Comparison of ENCODE assay signal across 8 cellular contexts in genomic region chr1:145995148-145995851, GRCh38. TPM values are rescaled to one million over a fixed set of nuclear protein-coding genes. Genes with fewer than 3 reads are reported as not detected.
DNase-seq lines count a peak whose midpoint lies in the region; ATAC-seq, FAIRE-seq and TF ChIP-seq lines count a peak whose summit lies in the region.

No MANE protein-coding gene starts in this region.

- TF ChIP-seq EP300 in sigmoid colon (IDR thresholded peaks at IDR 0.05) = no peak

- H4K20me1 ChIP-seq in SU-DHL-6 (ENCODE audit: low read depth, low read length) = peaks cover 5% of the 10 kb centered on the region; the same call in 1 of the 2 replicates

- H3K27ac ChIP-seq in SU-DHL-6 (ENCODE audit: low read depth, low read length) = peak overlapping the region; percentile 80
- H3K27ac ChIP-seq in esophagus squamous epithelium = peak overlapping the region; percentile 93 to 99 (median 98)
- peak overlapping the region; percentile 92 to 95 (median 94) for H3K27ac ChIP-seq in sigmoid colon

- H3K9me3 ChIP-seq in SU-DHL-6 (ENCODE audit: insufficient read depth, low read length) (no peaks in the 10 kb centered on the region), esophagus squamous epithelium (no peaks in the 10 kb centered on the region), sigmoid colon (no peaks in the 10 kb centered on the region)

- TF ChIP-seq POLR2A in esophagus squamous epithelium (IDR thresholded peaks at IDR 0.05) (no peak), sigmoid colon (IDR thresholded peaks at IDR 0.05) (no peak)

- H3K9me2 ChIP-seq in SU-DHL-6 (replicated peaks; ENCODE audit: insufficient read depth, low read length) = no peaks in the 10 kb centered on the region

- H3K4me3 ChIP-seq in SU-DHL-6 (ENCODE audit: insufficient read depth, low read length, poor library complexity, severe bottlenecking) (peak overlapping the region; percentile 99), esophagus squamous epithelium (peak overlapping the region; percentile 57 to 82 (median 78)), sigmoid colon (peak overlapping the region; percentile 72 to 93 (median 88))

- H3K9ac ChIP-seq in SU-DHL-6 (ENCODE audit: low read length) = peak overlapping the region; percentile 94

- no peak for ATAC-seq in HG02610 (IDR thresholded peaks at IDR 0.05; ENCODE audit: unreplicated experiment)

- H3K36me3 ChIP-seq in SU-DHL-6 (ENCODE audit: low read length) (peaks cover 26% of the 10 kb centered on the region), esophagus squamous epithelium (peaks cover 16 to 34% (median 24%) of the 10 kb centered on the region in 3 donors), sigmoid colon (peaks cover 35 to 38% (median 37%) of the 10 kb centered on the region in 4 donors)

- H3K4me1 ChIP-seq in esophagus squamous epithelium = peaks cover 19 to 80% (median 25%) of the 10 kb centered on the region in 3 donors
- H3K4me1 ChIP-seq in sigmoid colon = peaks cover 0 to 53% (median 40%) of the 10 kb centered on the region in 4 donors

- H2AFZ ChIP-seq in SU-DHL-6 (ENCODE audit: low read depth, low read length, severe bottlenecking) = no peak overlapping the region

- intact Hi-C loops in esophagus squamous epithelium (cut with DNase I) = no loop called here
- intact Hi-C loops in sigmoid colon (cut with DNase I) = loop anchor here (5.0 kb wide), 1 partner anchor 33 kb away; the partner anchor contains the start of genes ANKRD34A and POLR3GL

- no peaks in the 10 kb centered on the region for H3K27me3 ChIP-seq in SU-DHL-6 (ENCODE audit: low read length)
- H3K27me3 ChIP-seq in esophagus squamous epithelium = no peaks in the 10 kb centered on the region
- H3K27me3 ChIP-seq in sigmoid colon = no peaks in the 10 kb centered on the region

- TF ChIP-seq CTCF in SU-DHL-6 (IDR thresholded peaks at IDR 0.05; ENCODE audit: insufficient read depth, low read length, poor library complexity, severe bottlenecking) = no peak
- peak in 1 of 6 experiments; percentile 9 for TF ChIP-seq CTCF in esophagus squamous epithelium (IDR thresholded peaks at IDR 0.05)
- no peak for TF ChIP-seq CTCF in sigmoid colon (IDR thresholded peaks at IDR 0.05)
- TF ChIP-seq CTCF in GM10266 (IDR thresholded peaks at IDR 0.05; ENCODE audit: control insufficient read depth, insufficient read depth, low read depth, missing control alignments) = no peak

- H3K79me2 ChIP-seq in SU-DHL-6 (ENCODE audit: insufficient read depth, low read length) = peaks cover 14% of the 10 kb centered on the region

- DNase-seq in GM19239 (ENCODE audit: insufficient read length, low spot score) (no peak), esophagus squamous epithelium (lab: John Stamatoyannopoulos, UW) (no peak), sigmoid colon (peak; percentile 34), NCI-H1092 (lab: John Stamatoyannopoulos, UW) (no peak), GM10266 (ENCODE audit: extremely low spot score) (no peak)
- no peak for DNase-seq in effector CD8-positive, alpha-beta T cell (lab: John Stamatoyannopoulos, UW)

- peaks cover 59% of the 10 kb centered on the region for H3F3A ChIP-seq in SU-DHL-6 (ENCODE audit: insufficient read depth)

- 2 to 5% methylated on average over 8 of the region's 8 CpGs for WGBS in esophagus squamous epithelium, 2 donors
- 0 to 1% methylated on average over 8 of the region's 8 CpGs for WGBS in sigmoid colon, 2 donors

- peak overlapping the region; percentile 90 for H3K4me2 ChIP-seq in SU-DHL-6 (ENCODE audit: low read depth, low read length, poor library complexity, severe bottlenecking)

- FAIRE-seq in GM19239 (lab: Jason Lieb, UNC) = peak; percentile 23

RNA-seq across cellular contexts. Expression of gene TXNIP, which starts 1.1 kb away (rescaled TPM):
- total RNA-seq in esophagus squamous epithelium (100 to 1,000 TPM in 3 of 4 donors, 10 to 100 TPM in 1; 94.9 to 942 (median 328) TPM), sigmoid colon (1,000 to 10,000 TPM; 1,623 to 4,609 (median 1,842) TPM)
- 100 to 1,000 TPM; 326 to 783 (median 548) TPM for polyA plus RNA-seq in sigmoid colon

RNA-seq across cellular contexts. Expression of gene HJV, which starts 26.2 kb away (rescaled TPM):
- total RNA-seq in esophagus squamous epithelium = not detected
- total RNA-seq in sigmoid colon = not detected
- not detected for polyA plus RNA-seq in sigmoid colon

RNA-seq across cellular contexts. Expression of gene POLR3GL, which starts 30.8 kb away (rescaled TPM):
- total RNA-seq in esophagus squamous epithelium = 10 to 100 TPM in 2 of 4 donors, 1 to 10 TPM in 2; 2.9 to 15.9 (median 9.8) TPM
- total RNA-seq in sigmoid colon = 10 to 100 TPM; 23.1 to 32.8 (median 27.4) TPM
- 10 to 100 TPM; 35.9 to 47.4 (median 40.9) TPM for polyA plus RNA-seq in sigmoid colon

RNA-seq across cellular contexts. Expression of gene ANKRD34A, which starts 30.9 kb away (rescaled TPM):
- total RNA-seq in esophagus squamous epithelium (under 1 TPM; 0.04 to 0.67 (median 0.30) TPM), sigmoid colon (1 to 10 TPM in 2 of 4 donors, under 1 TPM in 2; 0.33 to 1.9 (median 1.0) TPM)
- under 1 TPM in 1 of 3 donors, not detected in 2; 0.41 TPM for polyA plus RNA-seq in sigmoid colon

RNA-seq across cellular contexts. Expression of gene LIX1L, which starts 37.5 kb away (rescaled TPM):
- 10 to 100 TPM in 1 of 4 donors, 1 to 10 TPM in 3; 1.9 to 12.2 (median 5.9) TPM for total RNA-seq in esophagus squamous epithelium
- 10 to 100 TPM; 26.9 to 42.5 (median 36.0) TPM for total RNA-seq in sigmoid colon
- polyA plus RNA-seq in sigmoid colon = 1 to 10 TPM; 1.4 to 8.7 (median 3.0) TPM
